8 cellular contexts compared by ENCODE assay signal in the genomic region with DNA sequence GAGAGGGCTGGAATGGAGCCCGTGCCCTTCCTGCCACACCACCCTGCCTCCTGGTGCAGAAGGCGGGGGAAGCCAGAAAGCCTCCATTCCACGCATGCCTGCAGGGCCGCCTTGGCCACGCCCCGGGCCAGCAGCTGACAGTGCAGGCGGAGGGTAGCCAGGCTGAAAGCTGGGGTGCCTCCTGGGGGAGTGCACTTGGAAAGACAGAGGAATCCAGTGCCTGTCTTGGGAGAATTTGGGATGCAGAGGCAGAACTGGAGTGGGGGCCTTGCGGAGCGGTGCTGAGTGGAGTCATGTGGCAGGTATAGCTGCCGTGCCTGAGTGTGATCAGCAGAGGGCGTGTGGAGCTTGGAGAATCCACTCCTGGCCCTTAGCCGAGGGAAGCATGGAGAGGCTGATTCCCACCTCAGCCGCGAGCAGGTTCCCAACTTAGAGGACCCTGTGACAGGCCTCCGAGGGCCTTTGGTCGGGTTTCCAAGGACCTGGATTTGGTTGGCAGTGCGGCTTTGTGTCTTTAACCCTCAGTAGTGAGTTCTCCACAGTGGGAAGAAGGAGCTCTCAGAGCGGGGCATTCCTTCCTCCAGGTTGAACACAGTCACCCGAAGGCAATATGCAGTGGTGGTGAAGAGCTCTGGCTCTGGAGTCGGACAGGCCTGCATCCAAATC. TPM values are rescaled to one million over a fixed set of nuclear protein-coding genes. Genes with fewer than 3 reads are reported as not detected.
DNase-seq lines count a peak whose midpoint lies in the region; ATAC-seq and TF ChIP-seq lines count a peak whose summit lies in the region.

No MANE protein-coding gene starts in this region.

- BruUV-seq in Panc1 (replicated peaks; lab: Mats Ljungman, UMichigan), result no TSS peak

- H3K9ac ChIP-seq in BLaER1, result peak overlapping the region; percentile 60
- H3K9ac ChIP-seq in fibroblast of lung (ENCODE audit: insufficient read depth, low read length), result peak overlapping the region; percentile 13

- intact Hi-C loops in Panc1 (cut with micrococcal nuclease; ENCODE audit: unreplicated experiment), result loop anchor here (1.0 kb wide), 1 partner anchor 50 kb away; no protein-coding TSS in a partner anchor
- intact Hi-C loops in activated T-helper 1 cell treated with anti-CD3 and anti-CD28 coated beads, Interleukin-12 subunit alpha, Interleukin-12 subunit beta, Interleukin-2, Interleukin-4 antibody, amounts not matched to agents 30 ng/mL and 10 ng/mL and 1 ng/mL, durations not matched to agents 14 hours and 24 hours and 36 hours (cut with micrococcal nuclease), result loop anchor here (1.0 to 2.0 kb wide), 6 partner anchors 9 to 143 kb away; a partner anchor contains a TSS

- in situ Hi-C loops in Panc1 (cut with HindIII; ENCODE audit: low pct_unique_long_range_greater_than_20kb, low sequenced_read_pairs), result no loop called here

- POLR2A ChIA-PET in Panc1 (lab: Charles Lee), result interaction anchor here (0.5 to 0.6 kb wide), 2 partner anchors 28 to 56 kb away, joined by 3 read pairs; no protein-coding TSS in a partner anchor
- POLR2A ChIA-PET in naive thymus-derived CD8-positive, alpha-beta T cell (lab: Charles Lee), result interaction anchor here (0.6 to 2.0 kb wide), 6 partner anchors 9 to 426 kb away, joined by 3 to 20 read pairs (median 3); a partner anchor contains a TSS

- no peak for TF ChIP-seq EP300 in Ishikawa (IDR thresholded peaks at IDR 0.05; ENCODE audit: borderline replicate concordance)

- TF ChIP-seq CTCF in Panc1 (IDR thresholded peaks at IDR 0.05), result peak; percentile 87
- TF ChIP-seq CTCF in fibroblast of lung (conservative IDR thresholded peaks at IDR 0.05 in 1 of 2, IDR thresholded peaks at IDR 0.05 in 1 of 2; ENCODE audit: low read depth in 1 of 2, low read length in 2 of 2), result peak; percentile 70 to 87

- no peaks in the 10 kb centered on the region for H3K9me3 ChIP-seq in BLaER1
- no peaks in the 10 kb centered on the region for H3K9me3 ChIP-seq in Panc1 (ENCODE audit: control insufficient read depth, insufficient read depth, low read depth, low read length)
- H3K9me3 ChIP-seq in fibroblast of lung (ENCODE audit: control insufficient read depth, insufficient read depth, low read depth, low read length), result no peaks in the 10 kb centered on the region

- peak; percentile 91 for TF ChIP-seq RAD21 in Ishikawa (IDR thresholded peaks at IDR 0.05; ENCODE audit: low read depth)

- no peaks in the 10 kb centered on the region for H3K79me2 ChIP-seq in fibroblast of lung (ENCODE audit: control insufficient read depth, insufficient read depth, low read length)

- H3K4me3 Mint-ChIP-seq in activated T-helper 1 cell treated with anti-CD3 and anti-CD28 coated beads, Interleukin-12 subunit alpha, Interleukin-12 subunit beta, Interleukin-2, Interleukin-4 antibody, amounts not matched to agents 30 ng/mL and 10 ng/mL and 1 ng/mL, durations not matched to agents 14 hours and 24 hours and 36 hours, result peak overlapping the region; percentile 79
- H3K4me3 Mint-ChIP-seq in naive thymus-derived CD8-positive, alpha-beta T cell, result peak overlapping the region; percentile 80 to 90 (median 84)

- DNase-seq in Panc1 (ENCODE audit: low read depth, low spot score), result peak; percentile 42
- DNase-seq in activated T-helper 1 cell treated with anti-CD3 and anti-CD28 coated beads, Interleukin-12 subunit alpha, Interleukin-12 subunit beta, Interleukin-2, Interleukin-4 antibody, amounts not matched to agents 30 ng/mL and 10 ng/mL and 1 ng/mL, durations not matched to agents 14 hours and 24 hours and 36 hours (ENCODE audit: low spot score), result peak; percentile 52
- DNase-seq in fibroblast of lung (ENCODE audit: low read depth in 2 of 2), result peak; percentile 74 to 81
- peak; percentile 47 to 78 (median 62) for DNase-seq in naive thymus-derived CD8-positive, alpha-beta T cell
- peak; percentile 61 for DNase-seq in stimulated activated naive CD4-positive, alpha-beta T cell treated with Interleukin-2 at 50 U/mL for 16 hours (lab: John Stamatoyannopoulos, UW)

- H3K4me3 ChIP-seq in BLaER1 (peak overlapping the region; percentile 61), Panc1 (ENCODE audit: low read depth in 2 of 2, low read length in 2 of 2) (peak overlapping the region; percentile 36 to 58), fibroblast of lung (replicated peaks in 1 of 4; ENCODE audit: control extremely low read depth in 1 of 4, insufficient read depth in 1 of 4, low read depth in 3 of 4, low read length in 4 of 4) (peak overlapping the region in 3 of 4 experiments; percentile 28 to 54 (median 39))

- H3K36me3 Mint-ChIP-seq in activated T-helper 1 cell treated with anti-CD3 and anti-CD28 coated beads, Interleukin-12 subunit alpha, Interleukin-12 subunit beta, Interleukin-2, Interleukin-4 antibody, amounts not matched to agents 30 ng/mL and 10 ng/mL and 1 ng/mL, durations not matched to agents 14 hours and 24 hours and 36 hours (ENCODE audit: low read depth), result no peaks in the 10 kb centered on the region
- no peaks in the 10 kb centered on the region for H3K36me3 Mint-ChIP-seq in naive thymus-derived CD8-positive, alpha-beta T cell

- peak overlapping the region; percentile 81 for H2AFZ ChIP-seq in fibroblast of lung (ENCODE audit: low read length)

- peak overlapping the region; percentile 43; the same call in 1 of the 2 replicates for H3K27ac ChIP-seq in BLaER1
- peak overlapping the region; percentile 39; the same call in 1 of the 2 replicates for H3K27ac ChIP-seq in Panc1 (ENCODE audit: low read length)
- no peak overlapping the region for H3K27ac ChIP-seq in fibroblast of lung (ENCODE audit: insufficient read depth, low read length)

- H3K9me3 Mint-ChIP-seq in activated T-helper 1 cell treated with anti-CD3 and anti-CD28 coated beads, Interleukin-12 subunit alpha, Interleukin-12 subunit beta, Interleukin-2, Interleukin-4 antibody, amounts not matched to agents 30 ng/mL and 10 ng/mL and 1 ng/mL, durations not matched to agents 14 hours and 24 hours and 36 hours, result no peaks in the 10 kb centered on the region
- H3K9me3 Mint-ChIP-seq in naive thymus-derived CD8-positive, alpha-beta T cell, result no peaks in the 10 kb centered on the region

- CTCF ChIA-PET in Panc1 (lab: Charles Lee), result interaction anchor here (0.6 to 1.8 kb wide), 10 partner anchors 9 to 1694 kb away, joined by 3 to 13 read pairs (median 5); a partner anchor contains a TSS

- H4K20me1 ChIP-seq in BLaER1 (no peaks in the 10 kb centered on the region), fibroblast of lung (ENCODE audit: control insufficient read depth, extremely low read depth, insufficient read depth, low read length) (no peaks in the 10 kb centered on the region)

- H3K27me3 Mint-ChIP-seq in activated T-helper 1 cell treated with anti-CD3 and anti-CD28 coated beads, Interleukin-12 subunit alpha, Interleukin-12 subunit beta, Interleukin-2, Interleukin-4 antibody, amounts not matched to agents 30 ng/mL and 10 ng/mL and 1 ng/mL, durations not matched to agents 14 hours and 24 hours and 36 hours (ENCODE audit: insufficient read depth), result no peaks in the 10 kb centered on the region
- peaks cover 0 to 6% (median 0%) of the 10 kb centered on the region in 5 donors for H3K27me3 Mint-ChIP-seq in naive thymus-derived CD8-positive, alpha-beta T cell

- H3K4me1 Mint-ChIP-seq in activated T-helper 1 cell treated with anti-CD3 and anti-CD28 coated beads, Interleukin-12 subunit alpha, Interleukin-12 subunit beta, Interleukin-2, Interleukin-4 antibody, amounts not matched to agents 30 ng/mL and 10 ng/mL and 1 ng/mL, durations not matched to agents 14 hours and 24 hours and 36 hours (ENCODE audit: low read depth), result peaks cover 18% of the 10 kb centered on the region
- H3K4me1 Mint-ChIP-seq in naive thymus-derived CD8-positive, alpha-beta T cell, result peaks cover 2 to 22% (median 16%) of the 10 kb centered on the region in 4 donors

- H3K4me1 ChIP-seq in BLaER1 (peaks cover 46% of the 10 kb centered on the region), Panc1 (ENCODE audit: control insufficient read depth, insufficient read depth, low read length) (peaks cover 3% of the 10 kb centered on the region; the same call in 1 of the 2 replicates), fibroblast of lung (ENCODE audit: control insufficient read depth, extremely low read depth, insufficient read depth, low read length) (peaks cover 6% of the 10 kb centered on the region)

- ATAC-seq in GM19395 (IDR thresholded peaks at IDR 0.05; ENCODE audit: unreplicated experiment), result peak; percentile 77
- peak; percentile 94 for ATAC-seq in Panc1
- peak; percentile 91 to 92 for ATAC-seq in naive thymus-derived CD8-positive, alpha-beta T cell

- no peaks in the 10 kb centered on the region for H3K27me3 ChIP-seq in BLaER1
- no peaks in the 10 kb centered on the region for H3K27me3 ChIP-seq in Panc1 (ENCODE audit: control insufficient read depth, insufficient read depth, low read length)
- H3K27me3 ChIP-seq in fibroblast of lung (ENCODE audit: control insufficient read depth, insufficient read depth, low read length), result no peaks in the 10 kb centered on the region

- peak overlapping the region; percentile 88 for H3K4me2 ChIP-seq in BLaER1
- H3K4me2 ChIP-seq in fibroblast of lung (ENCODE audit: extremely low read depth, insufficient read depth, low read length), result peak overlapping the region; percentile 89

- H3K36me3 ChIP-seq in BLaER1 (peaks cover 14% of the 10 kb centered on the region; the same call in 1 of the 2 replicates), Panc1 (ENCODE audit: control insufficient read depth, insufficient read depth, low read length) (no peaks in the 10 kb centered on the region), fibroblast of lung (ENCODE audit: control insufficient read depth, insufficient read depth, low read length) (no peaks in the 10 kb centered on the region)

- H3K27ac Mint-ChIP-seq in activated T-helper 1 cell treated with anti-CD3 and anti-CD28 coated beads, Interleukin-12 subunit alpha, Interleukin-12 subunit beta, Interleukin-2, Interleukin-4 antibody, amounts not matched to agents 30 ng/mL and 10 ng/mL and 1 ng/mL, durations not matched to agents 14 hours and 24 hours and 36 hours, result peak overlapping the region; percentile 23
- H3K27ac Mint-ChIP-seq in naive thymus-derived CD8-positive, alpha-beta T cell, result peak overlapping the region in 7 of 10 donors; percentile 27 to 86 (median 74)

RNA-seq across cellular contexts. Expression of a gene that starts 9.1 kb away (rescaled TPM):
- 45.4 TPM for total RNA-seq in Panc1 (2021; ENCODE audit: unreplicated experiment)
- 37.8 TPM for polyA plus RNA-seq in Panc1 (2012; ENCODE audit: insufficient read length)
- 81.6 and 82.6 TPM in 2 replicates for total RNA-seq in activated T-helper 1 cell treated with anti-CD3 and anti-CD28 coated beads, Interleukin-12 subunit alpha, Interleukin-12 subunit beta, Interleukin-2, Interleukin-4 antibody, amounts not matched to agents 30 ng/mL and 10 ng/mL and 1 ng/mL, durations not matched to agents 14 hours and 24 hours and 36 hours
- total RNA-seq in fibroblast of lung, result 23.6 and 28.6 TPM in 2 replicates
- 35.3 and 43.3 TPM in 2 replicates for polyA plus RNA-seq in fibroblast of lung
- 60.2 and 74.6 TPM in 2 replicates for polyA plus RNA-seq in fibroblast of lung (2012)
- polyA minus RNA-seq in fibroblast of lung (ENCODE audit: low replicate concordance), result 103 and 104 TPM in 2 replicates
- total RNA-seq in naive thymus-derived CD8-positive, alpha-beta T cell, result 10 to 100 TPM; 44.5 to 47.5 TPM
- polyA plus RNA-seq in naive thymus-derived CD8-positive, alpha-beta T cell, result 10 to 100 TPM; 49.3 to 66.4 (median 61.0) TPM

RNA-seq across cellular contexts. Expression of a gene that starts 21.8 kb away (rescaled TPM):
- total RNA-seq in Panc1 (2021; ENCODE audit: unreplicated experiment) (20.3 TPM), fibroblast of lung (11.7 and 11.8 TPM in 2 replicates)
- polyA plus RNA-seq in Panc1 (2012; ENCODE audit: insufficient read length), result 22.5 TPM
- total RNA-seq in activated T-helper 1 cell treated with anti-CD3 and anti-CD28 coated beads, Interleukin-12 subunit alpha, Interleukin-12 subunit beta, Interleukin-2, Interleukin-4 antibody, amounts not matched to agents 30 ng/mL and 10 ng/mL and 1 ng/mL, durations not matched to agents 14 hours and 24 hours and 36 hours, result 41.8 and 43.2 TPM in 2 replicates
- polyA plus RNA-seq in fibroblast of lung, result 10.3 and 13.3 TPM in 2 replicates
- 14.3 and 19.7 TPM in 2 replicates for polyA plus RNA-seq in fibroblast of lung (2012)
- 45.9 and 48.8 TPM in 2 replicates for polyA minus RNA-seq in fibroblast of lung (ENCODE audit: low replicate concordance)
- 10 to 100 TPM; 13.1 to 13.5 TPM for total RNA-seq in naive thymus-derived CD8-positive, alpha-beta T cell
- polyA plus RNA-seq in naive thymus-derived CD8-positive, alpha-beta T cell, result 1 to 10 TPM; 5.0 to 7.0 (median 6.3) TPM

RNA-seq across cellular contexts. Expression of a gene that starts 39.5 kb away (rescaled TPM):
- total RNA-seq in Panc1 (2021; ENCODE audit: unreplicated experiment), result 19.1 TPM
- 17.6 TPM for polyA plus RNA-seq in Panc1 (2012; ENCODE audit: insufficient read length)
- total RNA-seq in activated T-helper 1 cell treated with anti-CD3 and anti-CD28 coated beads, Interleukin-12 subunit alpha, Interleukin-12 subunit beta, Interleukin-2, Interleukin-4 antibody, amounts not matched to agents 30 ng/mL and 10 ng/mL and 1 ng/mL, durations not matched to agents 14 hours and 24 hours and 36 hours, result 59.0 and 59.5 TPM in 2 replicates
- 11.2 and 12.6 TPM in 2 replicates for total RNA-seq in fibroblast of lung
- polyA plus RNA-seq in fibroblast of lung, result 18.3 and 18.7 TPM in 2 replicates
- 25.1 and 27.4 TPM in 2 replicates for polyA plus RNA-seq in fibroblast of lung (2012)
- polyA minus RNA-seq in fibroblast of lung (ENCODE audit: low replicate concordance), result 33.6 and 39.6 TPM in 2 replicates
- total RNA-seq in naive thymus-derived CD8-positive, alpha-beta T cell, result 10 to 100 TPM; 45.6 to 46.5 TPM
- polyA plus RNA-seq in naive thymus-derived CD8-positive, alpha-beta T cell, result 10 to 100 TPM; 26.4 to 43.4 (median 33.4) TPM

RNA-seq across cellular contexts. Expression of a gene that starts 39.9 kb away (rescaled TPM):
- total RNA-seq in Panc1 (2021; ENCODE audit: unreplicated experiment), result 22.5 TPM
- polyA plus RNA-seq in Panc1 (2012; ENCODE audit: insufficient read length), result 26.9 TPM
- 41.8 and 44.0 TPM in 2 replicates for total RNA-seq in activated T-helper 1 cell treated with anti-CD3 and anti-CD28 coated beads, Interleukin-12 subunit alpha, Interleukin-12 subunit beta, Interleukin-2, Interleukin-4 antibody, amounts not matched to agents 30 ng/mL and 10 ng/mL and 1 ng/mL, durations not matched to agents 14 hours and 24 hours and 36 hours
- total RNA-seq in fibroblast of lung, result 18.7 and 22.6 TPM in 2 replicates
- 10.4 and 13.7 TPM in 2 replicates for polyA plus RNA-seq in fibroblast of lung
- 26.4 and 31.2 TPM in 2 replicates for polyA plus RNA-seq in fibroblast of lung (2012)
- 24.7 and 36.3 TPM in 2 replicates for polyA minus RNA-seq in fibroblast of lung (ENCODE audit: low replicate concordance)
- total RNA-seq in naive thymus-derived CD8-positive, alpha-beta T cell, result 10 to 100 TPM; 20.7 to 25.4 TPM
- polyA plus RNA-seq in naive thymus-derived CD8-positive, alpha-beta T cell, result 10 to 100 TPM; 24.7 to 30.0 (median 28.9) TPM

RNA-seq across cellular contexts. Expression of a gene that starts 58.5 kb away (rescaled TPM):
- total RNA-seq in Panc1 (2021; ENCODE audit: unreplicated experiment) (11.3 TPM), fibroblast of lung (44.9 and 64.2 TPM in 2 replicates)
- polyA plus RNA-seq in Panc1 (2012; ENCODE audit: insufficient read length), result 22.5 TPM
- 0.86 and 1.6 TPM in 2 replicates for total RNA-seq in activated T-helper 1 cell treated with anti-CD3 and anti-CD28 coated beads, Interleukin-12 subunit alpha, Interleukin-12 subunit beta, Interleukin-2, Interleukin-4 antibody, amounts not matched to agents 30 ng/mL and 10 ng/mL and 1 ng/mL, durations not matched to agents 14 hours and 24 hours and 36 hours
- 56.9 and 90.5 TPM in 2 replicates for polyA plus RNA-seq in fibroblast of lung
- polyA plus RNA-seq in fibroblast of lung (2012), result 62.3 and 96.2 TPM in 2 replicates
- polyA minus RNA-seq in fibroblast of lung (ENCODE audit: low replicate concordance), result 54.4 and 94.8 TPM in 2 replicates
- total RNA-seq in naive thymus-derived CD8-positive, alpha-beta T cell, result 1 to 10 TPM; 1.3 to 1.7 TPM
- under 1 TPM; 0.14 to 0.90 (median 0.51) TPM for polyA plus RNA-seq in naive thymus-derived CD8-positive, alpha-beta T cell
